1 cellular context compared by ENCODE assay signal in the genomic region with DNA sequence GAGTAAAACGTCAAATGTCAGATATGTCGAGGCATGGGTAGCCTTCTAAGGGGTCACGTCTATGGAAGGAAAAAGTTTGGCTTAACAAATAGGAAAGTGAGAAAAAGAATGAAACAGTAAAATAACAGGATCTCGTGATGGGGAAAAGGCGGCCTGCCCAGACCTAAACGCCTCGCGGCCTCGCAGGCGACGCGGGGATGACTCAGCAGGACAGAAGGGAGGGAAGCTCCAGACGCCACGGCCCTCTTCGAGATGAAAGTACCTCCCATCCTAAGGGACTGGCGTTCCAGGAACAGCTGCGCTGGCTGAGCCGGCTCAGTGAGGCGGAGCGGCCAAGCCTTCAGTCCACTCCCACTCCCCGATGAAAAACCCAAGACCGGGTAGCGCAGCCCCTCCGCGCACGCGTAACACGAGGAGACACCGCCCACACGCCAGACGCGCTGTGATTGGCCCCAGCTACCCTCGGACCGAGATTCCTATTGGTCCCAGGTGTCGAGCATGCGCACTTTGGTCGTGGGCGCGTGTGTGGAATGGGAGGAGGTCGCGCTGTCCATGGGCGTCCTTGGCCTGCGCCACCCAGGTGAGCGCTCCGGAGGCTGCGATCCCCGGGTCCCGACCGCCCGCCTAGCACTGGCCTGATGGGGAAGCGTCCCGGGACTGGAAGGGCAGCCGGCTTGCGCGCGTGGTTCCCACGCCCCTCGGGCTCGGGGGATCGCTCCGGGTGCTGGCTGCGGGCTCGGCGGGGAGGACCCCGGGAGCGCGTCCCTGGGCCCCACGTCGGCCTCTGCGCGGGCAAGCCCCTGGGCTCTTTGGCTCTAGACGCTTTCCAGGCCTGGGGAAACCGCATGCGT.
TF ChIP-seq lines count a peak whose summit lies in the region.

No MANE protein-coding gene starts in this region.

TF ChIP-seq in HepG2, 621 proteins besides CTCF, POLR2A, EP300 and RAD21 (continued from another document and continues in another):
- TF ChIP-seq, protein P1, sequence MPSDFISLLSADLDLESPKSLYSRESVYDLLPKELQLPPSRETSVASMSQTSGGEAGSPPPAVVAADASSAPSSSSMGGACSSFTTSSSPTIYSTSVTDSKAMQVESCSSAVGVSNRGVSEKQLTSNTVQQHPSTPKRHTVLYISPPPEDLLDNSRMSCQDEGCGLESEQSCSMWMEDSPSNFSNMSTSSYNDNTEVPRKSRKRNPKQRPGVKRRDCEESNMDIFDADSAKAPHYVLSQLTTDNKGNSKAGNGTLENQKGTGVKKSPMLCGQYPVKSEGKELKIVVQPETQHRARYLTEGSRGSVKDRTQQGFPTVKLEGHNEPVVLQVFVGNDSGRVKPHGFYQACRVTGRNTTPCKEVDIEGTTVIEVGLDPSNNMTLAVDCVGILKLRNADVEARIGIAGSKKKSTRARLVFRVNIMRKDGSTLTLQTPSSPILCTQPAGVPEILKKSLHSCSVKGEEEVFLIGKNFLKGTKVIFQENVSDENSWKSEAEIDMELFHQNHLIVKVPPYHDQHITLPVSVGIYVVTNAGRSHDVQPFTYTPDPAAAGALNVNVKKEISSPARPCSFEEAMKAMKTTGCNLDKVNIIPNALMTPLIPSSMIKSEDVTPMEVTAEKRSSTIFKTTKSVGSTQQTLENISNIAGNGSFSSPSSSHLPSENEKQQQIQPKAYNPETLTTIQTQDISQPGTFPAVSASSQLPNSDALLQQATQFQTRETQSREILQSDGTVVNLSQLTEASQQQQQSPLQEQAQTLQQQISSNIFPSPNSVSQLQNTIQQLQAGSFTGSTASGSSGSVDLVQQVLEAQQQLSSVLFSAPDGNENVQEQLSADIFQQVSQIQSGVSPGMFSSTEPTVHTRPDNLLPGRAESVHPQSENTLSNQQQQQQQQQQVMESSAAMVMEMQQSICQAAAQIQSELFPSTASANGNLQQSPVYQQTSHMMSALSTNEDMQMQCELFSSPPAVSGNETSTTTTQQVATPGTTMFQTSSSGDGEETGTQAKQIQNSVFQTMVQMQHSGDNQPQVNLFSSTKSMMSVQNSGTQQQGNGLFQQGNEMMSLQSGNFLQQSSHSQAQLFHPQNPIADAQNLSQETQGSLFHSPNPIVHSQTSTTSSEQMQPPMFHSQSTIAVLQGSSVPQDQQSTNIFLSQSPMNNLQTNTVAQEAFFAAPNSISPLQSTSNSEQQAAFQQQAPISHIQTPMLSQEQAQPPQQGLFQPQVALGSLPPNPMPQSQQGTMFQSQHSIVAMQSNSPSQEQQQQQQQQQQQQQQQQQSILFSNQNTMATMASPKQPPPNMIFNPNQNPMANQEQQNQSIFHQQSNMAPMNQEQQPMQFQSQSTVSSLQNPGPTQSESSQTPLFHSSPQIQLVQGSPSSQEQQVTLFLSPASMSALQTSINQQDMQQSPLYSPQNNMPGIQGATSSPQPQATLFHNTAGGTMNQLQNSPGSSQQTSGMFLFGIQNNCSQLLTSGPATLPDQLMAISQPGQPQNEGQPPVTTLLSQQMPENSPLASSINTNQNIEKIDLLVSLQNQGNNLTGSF (CRISPR knock-in tag; IDR thresholded peaks at IDR 0.05) = no peak
- TF ChIP-seq PRMT3 (CRISPR knock-in tag; IDR thresholded peaks at IDR 0.05; ENCODE audit: borderline replicate concordance, low read depth) = 0 out of 2 replicates have a peak, but pooled peaks have one; percentile 63
- TF ChIP-seq FOSL1 (CRISPR knock-in tag; IDR thresholded peaks at IDR 0.05; ENCODE audit: borderline replicate concordance) = peak; percentile 71; the same call in 1 of the 2 replicates
- TF ChIP-seq, protein P2, sequence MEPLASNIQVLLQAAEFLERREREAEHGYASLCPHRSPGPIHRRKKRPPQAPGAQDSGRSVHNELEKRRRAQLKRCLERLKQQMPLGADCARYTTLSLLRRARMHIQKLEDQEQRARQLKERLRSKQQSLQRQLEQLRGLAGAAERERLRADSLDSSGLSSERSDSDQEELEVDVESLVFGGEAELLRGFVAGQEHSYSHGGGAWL (CRISPR knock-in tag; IDR thresholded peaks at IDR 0.05) = peak; percentile 50; the same call in 1 of the 2 replicates
- TF ChIP-seq KMT2A (CRISPR knock-in tag; IDR thresholded peaks at IDR 0.05) = peak; percentile 46
- no peak for TF ChIP-seq HIC2 (CRISPR knock-in tag; IDR thresholded peaks at IDR 0.05; ENCODE audit: low read depth)
- no peak for TF ChIP-seq ZSCAN29 (CRISPR knock-in tag; conservative IDR thresholded peaks at IDR 0.05)
- TF ChIP-seq ZNF367 (CRISPR knock-in tag; IDR thresholded peaks at IDR 0.05; ENCODE audit: borderline replicate concordance) = no peak
- no peak for TF ChIP-seq ZNF720 (CRISPR knock-in tag; IDR thresholded peaks at IDR 0.05)
- no peak for TF ChIP-seq NCOR1 (IDR thresholded peaks at IDR 0.05; ENCODE audit: borderline replicate concordance, low read length)
- TF ChIP-seq HNRNPK (IDR thresholded peaks at IDR 0.05; ENCODE audit: low read depth, low read length, poor library complexity, severe bottlenecking) = no peak
- 0 out of 2 replicates have a peak, but pooled peaks have one; percentile 30 for TF ChIP-seq KAT8 (CRISPR knock-in tag; IDR thresholded peaks at IDR 0.05)
- TF ChIP-seq WIZ (CRISPR knock-in tag; IDR thresholded peaks at IDR 0.05) = no peak
- TF ChIP-seq ZNF724P (CRISPR knock-in tag; IDR thresholded peaks at IDR 0.05; ENCODE audit: borderline replicate concordance) = peak; percentile 17; the same call in 1 of the 2 replicates
- no peak for TF ChIP-seq AHR (CRISPR knock-in tag; IDR thresholded peaks at IDR 0.05)
- peak; percentile 38 for TF ChIP-seq TEAD3 (CRISPR knock-in tag; optimal IDR thresholded peaks at IDR 0.05; ENCODE audit: borderline replicate concordance)
- peak; percentile 48; the same call in 1 of the 2 replicates for TF ChIP-seq REL (CRISPR knock-in tag; conservative IDR thresholded peaks at IDR 0.05)
- TF ChIP-seq ZNF282 (IDR thresholded peaks at IDR 0.05; ENCODE audit: partially characterized antibody) = no peak
- TF ChIP-seq SP140L (CRISPR knock-in tag; IDR thresholded peaks at IDR 0.05; ENCODE audit: borderline replicate concordance) = no peak
- TF ChIP-seq SRSF1 (optimal IDR thresholded peaks at IDR 0.05; ENCODE audit: low read depth, low read length) = no peak
- TF ChIP-seq ZNF883 (CRISPR knock-in tag; IDR thresholded peaks at IDR 0.05; ENCODE audit: not compliant biosample characterization) = no peak
- peak; percentile 37; the same call in 1 of the 2 replicates for TF ChIP-seq MEIS1 (CRISPR knock-in tag; IDR thresholded peaks at IDR 0.05; ENCODE audit: borderline replicate concordance)
- TF ChIP-seq TARDBP (CRISPR knock-in tag; IDR thresholded peaks at IDR 0.05) = peak; percentile 45; the same call in 1 of the 2 replicates
- no peak for TF ChIP-seq CCAR2 (optimal IDR thresholded peaks at IDR 0.05; ENCODE audit: low read depth, low read length)
- TF ChIP-seq ZNF205 (CRISPR knock-in tag; IDR thresholded peaks at IDR 0.05) = no peak
- 0 out of 2 replicates have a peak, but pooled peaks have one; percentile 27 for TF ChIP-seq HES4 (CRISPR knock-in tag; IDR thresholded peaks at IDR 0.05; ENCODE audit: borderline replicate concordance)
- peak; percentile 26; the same call in 1 of the 2 replicates for TF ChIP-seq RXRA (CRISPR knock-in tag; IDR thresholded peaks at IDR 0.05)
- no peak for TF ChIP-seq CAMTA2 (CRISPR knock-in tag; IDR thresholded peaks at IDR 0.05; ENCODE audit: borderline replicate concordance)
- TF ChIP-seq SKI (IDR thresholded peaks at IDR 0.05; ENCODE audit: partially characterized antibody) = no peak
- TF ChIP-seq CHD2 (IDR thresholded peaks at IDR 0.05; ENCODE audit: low read depth, low read length) = no peak
- TF ChIP-seq SRSF9 (IDR thresholded peaks at IDR 0.05; ENCODE audit: borderline replicate concordance, insufficient read depth, low read depth, low read length, poor library complexity, severe bottlenecking) = no peak
- TF ChIP-seq ZFP91 (CRISPR knock-in tag; IDR thresholded peaks at IDR 0.05; ENCODE audit: borderline replicate concordance) = peak; percentile 70; the same call in 1 of the 2 replicates
- TF ChIP-seq, protein P3, sequence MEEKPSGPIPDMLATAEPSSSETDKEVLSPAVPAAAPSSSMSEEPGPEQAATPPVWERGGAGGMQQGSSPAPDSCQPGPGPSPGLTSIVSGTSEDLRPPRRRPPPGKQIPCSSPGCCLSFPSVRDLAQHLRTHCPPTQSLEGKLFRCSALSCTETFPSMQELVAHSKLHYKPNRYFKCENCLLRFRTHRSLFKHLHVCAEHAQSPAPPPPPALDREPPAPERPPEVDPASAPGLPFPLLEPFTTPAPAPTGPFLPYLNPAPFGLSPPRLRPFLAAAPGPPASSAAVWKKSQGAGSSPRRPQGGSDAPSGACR (CRISPR knock-in tag; IDR thresholded peaks at IDR 0.05) = no peak
- no peak for TF ChIP-seq GZF1 (CRISPR knock-in tag; IDR thresholded peaks at IDR 0.05)
- TF ChIP-seq NCOA5 (CRISPR knock-in tag; IDR thresholded peaks at IDR 0.05) = no peak
- no peak for TF ChIP-seq ZNF3 (CRISPR knock-in tag; IDR thresholded peaks at IDR 0.05)
- no peak; the same call in 1 of the 2 replicates for TF ChIP-seq ZNF510 (CRISPR knock-in tag; IDR thresholded peaks at IDR 0.05; ENCODE audit: low read depth)
- TF ChIP-seq THAP9 (CRISPR knock-in tag; IDR thresholded peaks at IDR 0.05; ENCODE audit: borderline replicate concordance) = no peak; the same call in 1 of the 2 replicates
- no peak for TF ChIP-seq HNRNPL (IDR thresholded peaks at IDR 0.05; ENCODE audit: low read depth, low read length)
- TF ChIP-seq ZNF24 (IDR thresholded peaks at IDR 0.05) = no peak
